Comparison of ENCODE assay signal across 8 cellular contexts in the genomic region with DNA sequence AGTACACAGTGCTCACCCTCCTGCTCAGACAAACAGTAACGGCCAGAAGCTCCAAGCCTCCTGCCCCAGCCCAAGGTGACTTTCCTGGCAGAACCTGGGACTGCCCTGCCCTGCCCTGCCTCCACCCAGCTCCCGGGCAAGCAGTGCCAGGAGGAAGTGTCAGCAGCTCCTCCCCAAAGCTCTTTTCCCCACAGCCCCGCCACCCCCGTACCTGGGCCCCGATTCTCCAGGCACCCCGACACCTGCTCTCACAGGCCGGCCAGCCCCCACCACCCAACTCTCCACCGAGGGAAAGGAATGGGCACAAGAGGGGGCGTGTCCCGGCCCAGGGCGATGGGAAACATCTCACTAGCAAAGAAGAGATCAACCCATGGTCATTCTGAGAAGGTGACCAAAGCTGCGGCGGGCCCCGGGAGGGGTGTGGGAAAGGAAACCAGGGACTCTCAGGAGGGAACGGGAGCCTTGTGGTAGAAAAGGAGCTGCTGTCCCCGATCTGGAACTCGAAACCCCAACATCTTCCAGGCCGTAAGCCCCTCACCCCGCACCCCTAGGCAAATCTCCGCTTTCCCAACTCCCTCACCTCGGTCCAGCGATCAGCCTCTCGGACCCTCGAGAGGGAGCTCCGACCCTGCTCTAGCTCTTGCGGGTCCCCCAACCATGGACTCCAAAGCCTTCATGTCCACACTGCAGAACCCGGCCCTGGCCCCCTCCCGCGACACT. TPM values are rescaled to one million over a fixed set of nuclear protein-coding genes. Genes with fewer than 3 reads are reported as not detected.
DNase-seq lines count a peak whose midpoint lies in the region; ATAC-seq, FAIRE-seq and TF ChIP-seq lines count a peak whose summit lies in the region.

No MANE protein-coding gene starts in this region.

- TF ChIP-seq RAD21 in A549 (conservative IDR thresholded peaks at IDR 0.05 in 1 of 2, IDR thresholded peaks at IDR 0.05 in 1 of 2) = 0 out of 5 replicates have a peak, but pooled peaks of 1 of the 2 experiments have one; percentile 8

- H3K4ac ChIP-seq in mesendoderm (ENCODE audit: low read depth, low read length) = peak overlapping the region; percentile 79

- peak overlapping the region; percentile 74 for H3K4me3 ChIP-seq in A549
- peak overlapping the region; percentile 52 to 94 (median 83) for H3K4me3 ChIP-seq in dorsolateral prefrontal cortex
- H3K4me3 ChIP-seq in mesendoderm (ENCODE audit: low read length) = peak overlapping the region; percentile 79

- H2BK120ac ChIP-seq in mesendoderm (ENCODE audit: low read depth, low read length) = no peak overlapping the region

- no peak overlapping the region for H4K8ac ChIP-seq in mesendoderm (ENCODE audit: low read depth, low read length)

- H2AK5ac ChIP-seq in mesendoderm (ENCODE audit: low read length) = no peak overlapping the region

- H3K4me1 ChIP-seq in A549 = peaks cover 86% of the 10 kb centered on the region
- H3K4me1 ChIP-seq in mesendoderm (ENCODE audit: control insufficient read depth, low read depth, low read length) = peaks cover 42% of the 10 kb centered on the region

- WGBS in A549 (ENCODE audit: missing lambda C conversion rate) = 3% methylated on average over 20 of the region's 29 CpGs
- WGBS in mesendoderm (ENCODE audit: extremely low coverage, insufficient coverage, low lambda C conversion rate) = no CpG with 5 or more reads among the region's 29 CpGs

- H4K5ac ChIP-seq in mesendoderm (ENCODE audit: low read length) = no peak overlapping the region

- H3K23ac ChIP-seq in mesendoderm (ENCODE audit: low read length) = no peak overlapping the region

- peak overlapping the region; percentile 97 for H3K4me2 ChIP-seq in A549
- peak overlapping the region; percentile 86 for H3K4me2 ChIP-seq in mesendoderm (ENCODE audit: low read length)

- no peak for TF ChIP-seq CTCF in A549 (IDR thresholded peaks at IDR 0.05)
- no peak for TF ChIP-seq CTCF in dorsolateral prefrontal cortex (IDR thresholded peaks at IDR 0.05 in 54 of 56, conservative IDR thresholded peaks at IDR 0.05 in 2 of 56; ENCODE audit: low read depth in 1 of 56, partially characterized antibody in 56 of 56)

- POLR2A ChIA-PET in A549 (lab: Yijun Ruan, JAX) = interaction anchor here (0.6 to 3.4 kb wide), 8 partner anchors 11 to 184 kb away, joined by 3 to 15 read pairs (median 4); a partner anchor contains a TSS

- peak; percentile 0 to 1; a peak in 2 of 6 replicates for ATAC-seq in A549
- ATAC-seq in GM19035 (IDR thresholded peaks at IDR 0.05; ENCODE audit: unreplicated experiment) = no peak

- peak overlapping the region; percentile 77 for H3K18ac ChIP-seq in mesendoderm (ENCODE audit: low read length)

- intact Hi-C loops in dorsolateral prefrontal cortex (cut with DNase I) = loop anchor here (2.0 to 5.0 kb wide), 3 partner anchors 15 to 132 kb away; no protein-coding TSS in a partner anchor

- peak overlapping the region; percentile 96 for H3K56ac ChIP-seq in mesendoderm (ENCODE audit: low read length)

- TF ChIP-seq EP300 in A549 (IDR thresholded peaks at IDR 0.05) = no peak

- peak in 1 of 2 experiments; percentile 63 for DNase-seq in A549 (ENCODE audit: low read depth in 1 of 2, low spot score in 1 of 2)
- peak; percentile 83 for DNase-seq in HT-29 (ENCODE audit: low spot score)
- peak in 1 of 10 donors; percentile 44 for DNase-seq in dorsolateral prefrontal cortex
- no peak for DNase-seq in mesendoderm
- no peak for DNase-seq in NCI-H1105 (lab: John Stamatoyannopoulos, UW)
- DNase-seq in occipital lobe (lab: John Stamatoyannopoulos, UW) = no peak
- no peak for DNase-seq in NCI-H82 (lab: John Stamatoyannopoulos, UW)

- CTCF ChIA-PET in A549 (lab: Yijun Ruan, JAX) = interaction anchor here (0.6 to 11.7 kb wide), 10 partner anchors 12 to 174 kb away, joined by 3 to 139 read pairs (median 4); no protein-coding TSS in a partner anchor

- FAIRE-seq in A549 (lab: Jason Lieb, UNC) = no peak

- H3K79me2 ChIP-seq in mesendoderm (ENCODE audit: control insufficient read depth, insufficient read depth, low read length) = peaks cover 73% of the 10 kb centered on the region

- no peaks in the 10 kb centered on the region for H3K9me3 ChIP-seq in A549

- no peak overlapping the region for H2BK5ac ChIP-seq in mesendoderm (ENCODE audit: low read length)

- peaks cover 18% of the 10 kb centered on the region for H3K79me1 ChIP-seq in mesendoderm (ENCODE audit: low read length)

- H2BK15ac ChIP-seq in mesendoderm (replicated peaks; ENCODE audit: low read depth) = no peak overlapping the region

- peak overlapping the region; percentile 95 for H3K9ac ChIP-seq in mesendoderm (ENCODE audit: low read length)

- H3K27ac ChIP-seq in A549 (peak overlapping the region; percentile 89 to 99), dorsolateral prefrontal cortex (peak overlapping the region; percentile 79 to 100 (median 99)), mesendoderm (ENCODE audit: low read depth, low read length) (peak overlapping the region; percentile 76)

- no peaks in the 10 kb centered on the region for H3K27me3 ChIP-seq in dorsolateral prefrontal cortex
- H3K27me3 ChIP-seq in mesendoderm (ENCODE audit: insufficient read depth, low read length, poor library complexity) = no peaks in the 10 kb centered on the region

- TF ChIP-seq POLR2A in A549 (IDR thresholded peaks at IDR 0.05; ENCODE audit: low read length) = no peak

- no peaks in the 10 kb centered on the region for H3K36me3 ChIP-seq in mesendoderm (ENCODE audit: control insufficient read depth, insufficient read depth, low read length)

TF ChIP-seq in A549, 52 proteins besides CTCF, POLR2A, EP300 and RAD21:
- TF ChIP-seq JUNB (IDR thresholded peaks at IDR 0.05) = no peak
- TF ChIP-seq RNF2 (IDR thresholded peaks at IDR 0.05; ENCODE audit: borderline replicate concordance, low read depth) = no peak
- TF ChIP-seq, protein P1, sequence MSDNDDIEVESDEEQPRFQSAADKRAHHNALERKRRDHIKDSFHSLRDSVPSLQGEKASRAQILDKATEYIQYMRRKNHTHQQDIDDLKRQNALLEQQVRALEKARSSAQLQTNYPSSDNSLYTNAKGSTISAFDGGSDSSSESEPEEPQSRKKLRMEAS (IDR thresholded peaks at IDR 0.05) = no peak
- no peak for TF ChIP-seq CHD2 (IDR thresholded peaks at IDR 0.05; ENCODE audit: low read length, partially characterized antibody)
- TF ChIP-seq CBX2 (IDR thresholded peaks at IDR 0.05; ENCODE audit: borderline replicate concordance, low read depth) = no peak
- no peak for TF ChIP-seq FOSL2 (IDR thresholded peaks at IDR 0.05)
- TF ChIP-seq FOSL2 (CRISPR knock-in tag; IDR thresholded peaks at IDR 0.05) = no peak
- TF ChIP-seq ESRRA (IDR thresholded peaks at IDR 0.05; ENCODE audit: borderline replicate concordance, low read length) = no peak
- TF ChIP-seq, protein P2, sequence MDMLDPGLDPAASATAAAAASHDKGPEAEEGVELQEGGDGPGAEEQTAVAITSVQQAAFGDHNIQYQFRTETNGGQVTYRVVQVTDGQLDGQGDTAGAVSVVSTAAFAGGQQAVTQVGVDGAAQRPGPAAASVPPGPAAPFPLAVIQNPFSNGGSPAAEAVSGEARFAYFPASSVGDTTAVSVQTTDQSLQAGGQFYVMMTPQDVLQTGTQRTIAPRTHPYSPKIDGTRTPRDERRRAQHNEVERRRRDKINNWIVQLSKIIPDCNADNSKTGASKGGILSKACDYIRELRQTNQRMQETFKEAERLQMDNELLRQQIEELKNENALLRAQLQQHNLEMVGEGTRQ (IDR thresholded peaks at IDR 0.05) = no peak
- TF ChIP-seq HOXB5 (CRISPR knock-in tag; IDR thresholded peaks at IDR 0.05) = no peak
- TF ChIP-seq MYC (IDR thresholded peaks at IDR 0.05; ENCODE audit: borderline replicate concordance, low read length) = no peak
- TF ChIP-seq SMC3 (IDR thresholded peaks at IDR 0.05) = no peak; the same call in 2 of the 3 replicates

RNA-seq across cellular contexts. Expression of a gene that starts 1.2 kb away (rescaled TPM):
- polyA plus RNA-seq in A549 (2011; rRNA removed) (8.3 and 10.2 TPM in 2 replicates), A549 (2017; fragmentation: RNase III; extraction: RNeasy Plus Mini Kit Qiagen cat#74134 plus additional on column Dnase treatment) (34.2 to 35.9 TPM (median 35.8 TPM) in 3 replicates)
- 35.4 and 50.7 TPM in 2 replicates for polyA plus RNA-seq in A549 (2012; cell fraction: cytosol; rRNA removed)
- polyA plus RNA-seq in A549 (2012; cell fraction: nucleus; rRNA removed) = 81.8 and 122 TPM in 2 replicates
- polyA minus RNA-seq in A549 (2011; rRNA and poly(A)+ RNA removed) = 12.3 and 12.9 TPM in 2 replicates
- 230 and 270 TPM in 2 replicates for total RNA-seq in HT-29 (2014; rRNA removed; shearing (Covaris generic))
- total RNA-seq in dorsolateral prefrontal cortex (100 to 1,000 TPM in 52 of 120 experiments, 10 to 100 TPM in 68; 67.8 to 163 (median 96.2) TPM), occipital lobe (15.4 TPM)
- polyA plus RNA-seq in mesendoderm (2013, experiment 1 of 2) = 108 TPM
- 108 TPM for polyA plus RNA-seq in mesendoderm (2013, experiment 2 of 2)

RNA-seq across cellular contexts. Expression of a gene that starts 31.5 kb away (rescaled TPM):
- not detected in 2 replicates for polyA plus RNA-seq in A549 (2011; rRNA removed)
- polyA plus RNA-seq in A549 (2012; cell fraction: cytosol; rRNA removed) = not detected in 2 replicates
- polyA plus RNA-seq in A549 (2012; cell fraction: nucleus; rRNA removed) = 0.06 TPM in 1 of 2 replicates, not detected in the other
- polyA plus RNA-seq in A549 (2017; fragmentation: RNase III; extraction: RNeasy Plus Mini Kit Qiagen cat#74134 plus additional on column Dnase treatment) = not detected in 3 replicates
- not detected in 2 replicates for polyA minus RNA-seq in A549 (2011; rRNA and poly(A)+ RNA removed)
- not detected in 2 replicates for total RNA-seq in HT-29 (2014; rRNA removed; shearing (Covaris generic))
- 1 to 10 TPM in 1 of 120 experiments, under 1 TPM in 3, not detected in 116; 0.70 to 2.3 (median 0.87) TPM for total RNA-seq in dorsolateral prefrontal cortex
- polyA plus RNA-seq in mesendoderm (2013, experiment 1 of 2) = not detected
- polyA plus RNA-seq in mesendoderm (2013, experiment 2 of 2) = 0.04 TPM
- not detected for total RNA-seq in occipital lobe

RNA-seq across cellular contexts. Expression of a gene that starts 43.3 kb away (rescaled TPM):
- polyA plus RNA-seq in A549 (2011; rRNA removed) (not detected in 2 replicates), A549 (2017; fragmentation: RNase III; extraction: RNeasy Plus Mini Kit Qiagen cat#74134 plus additional on column Dnase treatment) (not detected in 3 replicates)
- polyA plus RNA-seq in A549 (2012; cell fraction: cytosol; rRNA removed) = not detected in 2 replicates
- not detected in 2 replicates for polyA plus RNA-seq in A549 (2012; cell fraction: nucleus; rRNA removed)
- not detected in 2 replicates for polyA minus RNA-seq in A549 (2011; rRNA and poly(A)+ RNA removed)
- total RNA-seq in HT-29 (2014; rRNA removed; shearing (Covaris generic)) = not detected in 2 replicates
- total RNA-seq in dorsolateral prefrontal cortex (under 1 TPM in 3 of 120 experiments, not detected in 117; 0.61 to 0.94 (median 0.63) TPM), occipital lobe (not detected)
- polyA plus RNA-seq in mesendoderm (2013, experiment 1 of 2) = 0.06 TPM
- polyA plus RNA-seq in mesendoderm (2013, experiment 2 of 2) = not detected
